ENCODE assay signal across 22 cellular contexts in genomic region chr10:44397476-44398225, GRCh38. TPM values are rescaled to one million over a fixed set of nuclear protein-coding genes. Genes with fewer than 3 reads are reported as not detected.
DNase-seq lines count a peak whose midpoint lies in the region; ATAC-seq and TF ChIP-seq lines count a peak whose summit lies in the region.
"Had no signal": no experiment of that assay in that cellular context is flagged by ENCODE, and none has a peak within 500 bp of the region (broad histone marks: within the 10 kb centered on the region; RNA-seq: fewer than 3 reads in every experiment).

No MANE protein-coding gene starts in this region.

- H3K36me3 ChIP-seq in MG63 (no peaks in the 10 kb centered on the region), colonic mucosa (no peaks in the 10 kb centered on the region)
- H3K36me3 ChIP-seq: SJSA1 had no signal

- DNase-seq in activated effector memory CD4-positive, alpha-beta T cell treated with anti-CD3 and anti-CD28 coated beads, Interleukin-2, amount 50 U/mL, for 16 hours = peak; percentile 44
- DNase-seq in activated effector memory CD4-positive, alpha-beta T cell treated with Interleukin-2 at 50 U/mL for 16 hours = no peak
- DNase-seq in MG63 = peak; percentile 33
- peak; percentile 36 for DNase-seq in fibroblast of gingiva (ENCODE audit: low read depth)
- DNase-seq in type B pancreatic cell (ENCODE audit: extremely low spot score, unreplicated experiment) = peak; percentile 55
- no peak for DNase-seq in NCI-H187 (lab: John Stamatoyannopoulos, UW)
- no peak for DNase-seq in colonic mucosa
- DNase-seq: COR-L47, DMS79, GF-D8, H9, NCI-H1417, NCI-H2029, NCI-H2171 treated with DMSO at 0.1 percent for 48 hours, NCI-H510A treated with DMSO at 0.1 percent for 48 hours, RPMI8226 had no signal

- H3K4me1 Mint-ChIP-seq in type B pancreatic cell (ENCODE audit: unreplicated experiment) = peaks cover 47% of the 10 kb centered on the region
- H3K4me1 Mint-ChIP-seq: CD14-positive monocyte had no signal

- no peak overlapping the region for H3K4me3 Mint-ChIP-seq in type B pancreatic cell
- H3K4me3 Mint-ChIP-seq: CD14-positive monocyte, H9 had no signal

- H3K27me3 ChIP-seq in MG63 = no peaks in the 10 kb centered on the region
- H3K27me3 ChIP-seq in colonic mucosa = no peaks in the 10 kb centered on the region
- H3K27me3 ChIP-seq: SJSA1 had no signal

- no peak overlapping the region for H3K4me3 ChIP-seq in MG63
- no peak overlapping the region for H3K4me3 ChIP-seq in colonic mucosa
- H3K4me3 ChIP-seq: A549, SJSA1 had no signal

- intact Hi-C loops in colonic mucosa (cut with DNase I) = no loop called here

- H3K9me3 Mint-ChIP-seq in type B pancreatic cell = no peaks in the 10 kb centered on the region
- H3K9me3 Mint-ChIP-seq: H9 had no signal

- TF ChIP-seq CTCF in type B pancreatic cell (conservative IDR thresholded peaks at IDR 0.05) (no peak), colonic mucosa (IDR thresholded peaks at IDR 0.05) (no peak)

- H3K36me3 Mint-ChIP-seq in type B pancreatic cell = no peaks in the 10 kb centered on the region
- H3K36me3 Mint-ChIP-seq: CD14-positive monocyte had no signal

- H3K4me1 ChIP-seq in colonic mucosa = no peaks in the 10 kb centered on the region
- H3K4me1 ChIP-seq: A549, SJSA1 had no signal

- no peak overlapping the region for H3K27ac Mint-ChIP-seq in type B pancreatic cell
- H3K27ac Mint-ChIP-seq: CD14-positive monocyte, H9 had no signal

- H3K9me3 ChIP-seq in MG63 (no peaks in the 10 kb centered on the region), colonic mucosa (no peaks in the 10 kb centered on the region)
- H3K9me3 ChIP-seq: A549, SJSA1 had no signal

- H3K27ac ChIP-seq in colonic mucosa = no peak overlapping the region
- H3K27ac ChIP-seq: A549, KMS-11, SJSA1 had no signal

- peaks cover 37% of the 10 kb centered on the region for H3K27me3 Mint-ChIP-seq in type B pancreatic cell

- no peak for ATAC-seq in HG02678 (IDR thresholded peaks at IDR 0.05; ENCODE audit: unreplicated experiment)
- ATAC-seq: HepG2 had no signal

- no peak overlapping the region for H3K9ac ChIP-seq in colonic mucosa (ENCODE audit: low read depth in 2 of 2, low read length in 2 of 2)
- H3K9ac ChIP-seq: KMS-11 had no signal

RNA-seq across cellular contexts. Expression of gene CXCL12, which starts 12.8 kb away (rescaled TPM):
- total RNA-seq in MG63 (2014; rRNA removed; shearing (Covaris generic); ENCODE audit: low replicate concordance) = 16.5 and 18.6 TPM in 2 replicates
- total RNA-seq in type B pancreatic cell (ENCODE audit: low replicate concordance) (25.7 and 137 TPM in 2 replicates), colonic mucosa (10 to 100 TPM; 17.5 to 56.2 TPM)
- total RNA-seq: HepG2, SJSA1 had no signal

Comparison
In these comparisons a context has a peak if more than half of its experiments do, and no peak if none do; other contexts are left out.
1. DNase-seq: peak in activated effector memory CD4-positive, alpha-beta T cell treated with anti-CD3 and anti-CD28 coated beads, Interleukin-2, amount 50 U/mL, for 16 hours (single experiment), MG63 (single experiment), fibroblast of gingiva (single experiment) and type B pancreatic cell (single experiment); none in activated effector memory CD4-positive, alpha-beta T cell treated with Interleukin-2 at 50 U/mL for 16 hours (single experiment), NCI-H187 (0 of 2) and colonic mucosa (single experiment).